Comparison of ENCODE assay signal across 14 cellular contexts in genomic region chr20:47281376-47281775, GRCh38.
DNase-seq lines count a peak whose midpoint lies in the region; ATAC-seq and TF ChIP-seq lines count a peak whose summit lies in the region.
"Had no signal": no experiment of that assay in that cellular context is flagged by ENCODE, and none has a peak within 500 bp of the region (broad histone marks: within the 10 kb centered on the region; RNA-seq: fewer than 3 reads in every experiment).

No MANE protein-coding gene starts in this region.

- H3K4me3 Mint-ChIP-seq in stimulated activated naive CD8-positive, alpha-beta T cell treated with anti-CD3 and anti-CD28 coated beads, Interleukin-15, amount 100 ng/mL, for 72 hours: no peak overlapping the region
- no peak overlapping the region for H3K4me3 Mint-ChIP-seq in memory B cell
- H3K4me3 Mint-ChIP-seq: central memory CD8-positive, alpha-beta T cell had no signal

- peaks cover 39% of the 10 kb centered on the region for H3K36me3 Mint-ChIP-seq in memory B cell

- POLR2A ChIA-PET in RWPE1 (lab: Yijun Ruan, JAX; ENCODE audit: low non-redundant PET): no interaction called here

- H3K4me1 Mint-ChIP-seq in stimulated activated naive CD8-positive, alpha-beta T cell treated with anti-CD3 and anti-CD28 coated beads, Interleukin-15, amount 100 ng/mL, for 72 hours: peaks cover 8% of the 10 kb centered on the region
- peaks cover 2% of the 10 kb centered on the region for H3K4me1 Mint-ChIP-seq in memory B cell
- H3K4me1 Mint-ChIP-seq: central memory CD8-positive, alpha-beta T cell had no signal

- no peak overlapping the region for H3K27ac ChIP-seq in foreskin keratinocyte
- no peak overlapping the region for H3K27ac ChIP-seq in RWPE1
- H3K27ac ChIP-seq: lower lobe of right lung, sigmoid colon, upper lobe of right lung had no signal

- no peaks in the 10 kb centered on the region for H3K9me3 ChIP-seq in BE2C
- H3K9me3 ChIP-seq: lower lobe of right lung, sigmoid colon, upper lobe of right lung had no signal

- H3K27ac Mint-ChIP-seq in stimulated activated naive CD8-positive, alpha-beta T cell treated with anti-CD3 and anti-CD28 coated beads, Interleukin-15, amount 100 ng/mL, for 72 hours: peak overlapping the region; percentile 55 to 94
- peak overlapping the region; percentile 41 for H3K27ac Mint-ChIP-seq in memory B cell

- H3K27me3 ChIP-seq in foreskin keratinocyte (no peaks in the 10 kb centered on the region), BE2C (no peaks in the 10 kb centered on the region)
- H3K27me3 ChIP-seq: sigmoid colon, upper lobe of right lung had no signal

- H3K4me1 ChIP-seq in foreskin keratinocyte (peaks cover 3% of the 10 kb centered on the region), BE2C (no peaks in the 10 kb centered on the region)
- H3K4me1 ChIP-seq: upper lobe of right lung had no signal

- CTCF ChIA-PET in RWPE1 (lab: Yijun Ruan, JAX): interaction anchor here (3.2 to 5.3 kb wide), 2 partner anchors 9 to 103 kb away, joined by 11 to 32 read pairs; no protein-coding TSS in a partner anchor

- no peaks in the 10 kb centered on the region for H3K27me3 Mint-ChIP-seq in stimulated activated naive CD8-positive, alpha-beta T cell treated with anti-CD3 and anti-CD28 coated beads, Interleukin-15, amount 100 ng/mL, for 72 hours
- H3K27me3 Mint-ChIP-seq in memory B cell: no peaks in the 10 kb centered on the region
- H3K27me3 Mint-ChIP-seq: central memory CD8-positive, alpha-beta T cell had no signal

- no peak for ATAC-seq in stimulated activated naive CD8-positive, alpha-beta T cell treated with anti-CD3 and anti-CD28 coated beads, Interleukin-15, amount 100 ng/mL, for 72 hours
- ATAC-seq in stimulated activated naive CD8-positive, alpha-beta T cell treated with anti-CD3 and anti-CD28 coated beads, Interleukin-15, Interleukin-2, amounts not matched to agents 100 U/mL and 50 U/mL, for 24 hours: no peak
- ATAC-seq in memory B cell (ENCODE audit: low read depth) (no peak), foreskin keratinocyte (no peak)
- ATAC-seq: lower lobe of right lung, upper lobe of right lung had no signal

- peaks cover 85% of the 10 kb centered on the region for H3K36me3 ChIP-seq in BE2C

- TF ChIP-seq CTCF in foreskin keratinocyte (conservative IDR thresholded peaks at IDR 0.05): no peak
- no peak for TF ChIP-seq CTCF in BE2C (IDR thresholded peaks at IDR 0.05; ENCODE audit: low read depth, low read length)
- no peak for TF ChIP-seq CTCF in RWPE1 (conservative IDR thresholded peaks at IDR 0.05; ENCODE audit: low read depth)

- no peak overlapping the region for H3K4me3 ChIP-seq in BE2C (ENCODE audit: low read depth, low read length)
- H3K4me3 ChIP-seq: lower lobe of right lung, sigmoid colon, upper lobe of right lung had no signal

- DNase-seq in stimulated activated naive CD8-positive, alpha-beta T cell treated with anti-CD3 and anti-CD28 coated beads, Interleukin-15, amount 100 ng/mL, for 72 hours: no peak
- no peak for DNase-seq in stimulated activated naive CD8-positive, alpha-beta T cell treated with anti-CD3 and anti-CD28 coated beads, Interleukin-15, Interleukin-2, amounts not matched to agents 100 U/mL and 50 U/mL, for 24 hours
- DNase-seq in NCI-H345 (lab: John Stamatoyannopoulos, UW) (peak; percentile 66), memory B cell (ENCODE audit: low spot score in 2 of 2) (no peak), foreskin keratinocyte (no peak), BE2C (no peak), RWPE1 (ENCODE audit: low spot score) (no peak)
- no peak for DNase-seq in stimulated activated CD4-positive, alpha-beta T cell treated with anti-CD3 and anti-CD28 coated beads, Interleukin-4, amount 100 ng/mL, for 1 hour
- DNase-seq: lower lobe of right lung; NCI-H510A; stimulated activated CD4-positive, alpha-beta T cell treated with anti-CD3 and anti-CD28 coated beads, Interleukin-4, amount 100 ng/mL, for 24 hours; upper lobe of right lung had no signal

- H3K9me3 Mint-ChIP-seq in stimulated activated naive CD8-positive, alpha-beta T cell treated with anti-CD3 and anti-CD28 coated beads, Interleukin-15, amount 100 ng/mL, for 72 hours: no peaks in the 10 kb centered on the region
- H3K9me3 Mint-ChIP-seq in memory B cell: no peaks in the 10 kb centered on the region
- H3K9me3 Mint-ChIP-seq: central memory CD8-positive, alpha-beta T cell had no signal
